Comparison of ENCODE assay signal across 8 cellular contexts in the genomic region with DNA sequence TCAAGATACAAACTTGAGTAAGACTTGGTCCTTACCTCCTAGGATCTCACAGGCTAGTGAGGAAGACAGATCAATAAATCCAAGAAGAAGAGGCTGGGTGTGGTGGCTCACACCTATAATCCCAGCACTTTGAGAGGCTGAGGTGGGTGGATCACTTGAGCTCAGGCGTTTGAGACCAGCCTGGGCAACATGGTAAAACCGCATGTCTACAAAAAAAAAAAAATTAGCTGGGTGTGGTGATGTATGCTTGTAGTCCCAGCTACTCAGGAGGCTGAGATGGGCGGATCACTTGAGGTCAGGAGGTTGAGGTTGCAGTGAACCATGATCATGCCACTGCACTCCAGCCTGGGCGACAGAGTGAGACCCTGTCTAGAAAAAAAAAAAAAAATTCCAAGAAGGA.
A peak's percentile ranks its signal among the peaks of the same experiment; 100 is the strongest.
DNase-seq lines count a peak whose midpoint lies in the region; ATAC-seq and TF ChIP-seq lines count a peak whose summit lies in the region.
"Not testable (repeated sequence)": the region's sequence is repeated elsewhere in the genome, so short reads cannot be mapped to it uniquely, and the experiment has no call there.

No MANE protein-coding gene starts in this region.

- not testable (repeated sequence) for H3K4me3 Mint-ChIP-seq in CD8-positive, alpha-beta memory T cell; T-helper 2 cell treated with Interferon-gamma antibody and Interleukin-4, amounts not matched to agents 5 μg/mL and 100 μg/mL, for 36 hours; activated CD8-positive, alpha-beta T cell treated with anti-CD3 and anti-CD28 coated beads, Interleukin-2, amount 10 ng/mL, durations not matched to agents 7 days and 5 days; activated naive CD4-positive, alpha-beta T cell treated with anti-CD3 and anti-CD28 coated beads, Interleukin-2, amount 10 ng/mL, durations not matched to agents 7 days and 5 days; MCF 10A (ENCODE audit: unreplicated experiment); osteocyte (ENCODE audit: unreplicated experiment)

- H3K27ac Mint-ChIP-seq in CD8-positive, alpha-beta memory T cell = peak overlapping the region in 6 of 8 donors; percentile 8 to 82 (median 27)
- H3K27ac Mint-ChIP-seq in T-helper 2 cell treated with Interferon-gamma antibody and Interleukin-4, amounts not matched to agents 5 μg/mL and 100 μg/mL, for 36 hours = peak overlapping the region; percentile 18
- peak overlapping the region; percentile 24 for H3K27ac Mint-ChIP-seq in activated CD8-positive, alpha-beta T cell treated with anti-CD3 and anti-CD28 coated beads, Interleukin-2, amount 10 ng/mL, durations not matched to agents 7 days and 5 days
- peak overlapping the region; percentile 26 for H3K27ac Mint-ChIP-seq in activated naive CD4-positive, alpha-beta T cell treated with anti-CD3 and anti-CD28 coated beads, Interleukin-2, amount 10 ng/mL, durations not matched to agents 7 days and 5 days
- H3K27ac Mint-ChIP-seq in MCF 10A (ENCODE audit: low read depth, unreplicated experiment) = peak overlapping the region; percentile 7
- H3K27ac Mint-ChIP-seq in osteocyte (ENCODE audit: unreplicated experiment) = peak overlapping the region; percentile 91

- H3K27me3 ChIP-seq in CD8-positive, alpha-beta memory T cell (ENCODE audit: insufficient read depth, low read length, poor library complexity, severe bottlenecking); transverse colon: not testable (repeated sequence)

- H3K4me1 ChIP-seq in CD8-positive, alpha-beta memory T cell (ENCODE audit: insufficient read depth, low read length) = not testable (repeated sequence)
- peaks cover 20 to 30% (median 25%) of the 10 kb centered on the region in 4 donors for H3K4me1 ChIP-seq in transverse colon

- H3K9me3 ChIP-seq in CD8-positive, alpha-beta memory T cell (ENCODE audit: low read length); transverse colon: not testable (repeated sequence)

- not testable (repeated sequence) for BruUV-seq in MCF 10A (replicated peaks; lab: Mats Ljungman, UMichigan)

- ATAC-seq in activated CD8-positive, alpha-beta T cell treated with anti-CD3 and anti-CD28 coated beads, Interleukin-2, amount 10 ng/mL, durations not matched to agents 7 days and 5 days = not testable (repeated sequence)
- peak; percentile 49 for ATAC-seq in left colon

- not testable (repeated sequence) for TF ChIP-seq EP300 in transverse colon (IDR thresholded peaks at IDR 0.05; ENCODE audit: low read depth)

- not testable (repeated sequence) for H3K27ac ChIP-seq in CD8-positive, alpha-beta memory T cell (ENCODE audit: low read depth, low read length)
- peak overlapping the region; percentile 38 to 78 (median 58) for H3K27ac ChIP-seq in transverse colon

- in situ Hi-C loops in transverse colon (cut with MboI; ENCODE audit: low pct_ligation_motif_present in 1 of 4, low pct_unique_long_range_greater_than_20kb in 1 of 4, low sequenced_read_pairs in 3 of 4) = loop anchor here in 1 of 4 donors (25.0 kb wide), 2 partner anchors 437 to 587 kb away; no protein-coding TSS in a partner anchor

- not testable (repeated sequence) for H3K9me3 Mint-ChIP-seq in CD8-positive, alpha-beta memory T cell; T-helper 2 cell treated with Interferon-gamma antibody and Interleukin-4, amounts not matched to agents 5 μg/mL and 100 μg/mL, for 36 hours; activated CD8-positive, alpha-beta T cell treated with anti-CD3 and anti-CD28 coated beads, Interleukin-2, amount 10 ng/mL, durations not matched to agents 7 days and 5 days (ENCODE audit: insufficient read depth); activated naive CD4-positive, alpha-beta T cell treated with anti-CD3 and anti-CD28 coated beads, Interleukin-2, amount 10 ng/mL, durations not matched to agents 7 days and 5 days; MCF 10A (ENCODE audit: unreplicated experiment); osteocyte (ENCODE audit: unreplicated experiment)

- H3K4me1 Mint-ChIP-seq in CD8-positive, alpha-beta memory T cell = peaks cover 8 to 15% (median 9%) of the 10 kb centered on the region in 3 donors
- H3K4me1 Mint-ChIP-seq in T-helper 2 cell treated with Interferon-gamma antibody and Interleukin-4, amounts not matched to agents 5 μg/mL and 100 μg/mL, for 36 hours (ENCODE audit: low read depth) = peaks cover 10% of the 10 kb centered on the region
- H3K4me1 Mint-ChIP-seq in activated CD8-positive, alpha-beta T cell treated with anti-CD3 and anti-CD28 coated beads, Interleukin-2, amount 10 ng/mL, durations not matched to agents 7 days and 5 days (ENCODE audit: low read depth) = peaks cover 13% of the 10 kb centered on the region
- H3K4me1 Mint-ChIP-seq in activated naive CD4-positive, alpha-beta T cell treated with anti-CD3 and anti-CD28 coated beads, Interleukin-2, amount 10 ng/mL, durations not matched to agents 7 days and 5 days = peaks cover 24% of the 10 kb centered on the region
- not testable (repeated sequence) for H3K4me1 Mint-ChIP-seq in MCF 10A (ENCODE audit: insufficient read depth, unreplicated experiment)
- peaks cover 32% of the 10 kb centered on the region for H3K4me1 Mint-ChIP-seq in osteocyte (ENCODE audit: unreplicated experiment)

- WGBS in transverse colon (ENCODE audit: low coverage in 1 of 2), 2 donors = 33 to 57% methylated on average over 2 to 4 of the region's 4 CpGs

- DNase-seq in CD8-positive, alpha-beta memory T cell; T-helper 2 cell treated with Interferon-gamma antibody and Interleukin-4, amounts not matched to agents 5 μg/mL and 100 μg/mL, for 36 hours (ENCODE audit: low spot score); activated CD8-positive, alpha-beta T cell treated with anti-CD3 and anti-CD28 coated beads, Interleukin-2, amount 10 ng/mL, durations not matched to agents 7 days and 5 days; activated naive CD4-positive, alpha-beta T cell treated with anti-CD3 and anti-CD28 coated beads, Interleukin-2, amount 10 ng/mL, durations not matched to agents 7 days and 5 days; MCF 10A (ENCODE audit: unreplicated experiment); left colon; osteocyte (ENCODE audit: extremely low spot score, unreplicated experiment); transverse colon: not testable (repeated sequence)

- not testable (repeated sequence) for H3K4me3 ChIP-seq in CD8-positive, alpha-beta memory T cell (ENCODE audit: low read length); transverse colon

- H3K27me3 Mint-ChIP-seq in CD8-positive, alpha-beta memory T cell; T-helper 2 cell treated with Interferon-gamma antibody and Interleukin-4, amounts not matched to agents 5 μg/mL and 100 μg/mL, for 36 hours (ENCODE audit: low read depth); activated CD8-positive, alpha-beta T cell treated with anti-CD3 and anti-CD28 coated beads, Interleukin-2, amount 10 ng/mL, durations not matched to agents 7 days and 5 days (ENCODE audit: low read depth); activated naive CD4-positive, alpha-beta T cell treated with anti-CD3 and anti-CD28 coated beads, Interleukin-2, amount 10 ng/mL, durations not matched to agents 7 days and 5 days; MCF 10A (ENCODE audit: insufficient read depth, unreplicated experiment); osteocyte (ENCODE audit: unreplicated experiment): not testable (repeated sequence)

- CTCF ChIA-PET in CD8-positive, alpha-beta memory T cell (lab: Charles Lee) = interaction anchor here (1.3 kb wide), 2 partner anchors 9 to 11 kb away, joined by 3 read pairs; no protein-coding TSS in a partner anchor
- CTCF ChIA-PET in activated CD8-positive, alpha-beta T cell treated with anti-CD3 and anti-CD28 coated beads, Interleukin-2, amount 10 ng/mL, durations not matched to agents 7 days and 5 days (lab: Charles Lee) = interaction anchor here (1.1 to 1.7 kb wide), 3 partner anchors 9 to 356 kb away, joined by 3 to 6 read pairs (median 4); no protein-coding TSS in a partner anchor
- CTCF ChIA-PET in activated naive CD4-positive, alpha-beta T cell treated with anti-CD3 and anti-CD28 coated beads, Interleukin-2, amount 10 ng/mL, durations not matched to agents 7 days and 5 days (lab: Charles Lee) = not testable (repeated sequence)
- CTCF ChIA-PET in MCF 10A (lab: Yijun Ruan, JAX) = interaction anchor here (0.9 to 2.9 kb wide), 5 partner anchors 9 to 345 kb away, joined by 3 to 11 read pairs (median 3); no protein-coding TSS in a partner anchor

- not testable (repeated sequence) for TF ChIP-seq CTCF in MCF 10A (IDR thresholded peaks at IDR 0.05; ENCODE audit: unreplicated experiment); osteocyte (IDR thresholded peaks at IDR 0.05); transverse colon (IDR thresholded peaks at IDR 0.05)

- not testable (repeated sequence) for H3K36me3 ChIP-seq in CD8-positive, alpha-beta memory T cell (ENCODE audit: insufficient read depth, low read length); transverse colon

- POLR2A ChIA-PET in CD8-positive, alpha-beta memory T cell (lab: Charles Lee); activated CD8-positive, alpha-beta T cell treated with anti-CD3 and anti-CD28 coated beads, Interleukin-2, amount 10 ng/mL, durations not matched to agents 7 days and 5 days (lab: Charles Lee); MCF 10A (lab: Yijun Ruan, JAX): not testable (repeated sequence)

- not testable (repeated sequence) for H3K36me3 Mint-ChIP-seq in CD8-positive, alpha-beta memory T cell; T-helper 2 cell treated with Interferon-gamma antibody and Interleukin-4, amounts not matched to agents 5 μg/mL and 100 μg/mL, for 36 hours (ENCODE audit: low read depth); activated CD8-positive, alpha-beta T cell treated with anti-CD3 and anti-CD28 coated beads, Interleukin-2, amount 10 ng/mL, durations not matched to agents 7 days and 5 days (ENCODE audit: low read depth); activated naive CD4-positive, alpha-beta T cell treated with anti-CD3 and anti-CD28 coated beads, Interleukin-2, amount 10 ng/mL, durations not matched to agents 7 days and 5 days; MCF 10A (ENCODE audit: insufficient read depth, unreplicated experiment); osteocyte (ENCODE audit: unreplicated experiment)

- intact Hi-C loops in MCF 10A (cut with micrococcal nuclease) = loop anchor here (5.0 kb wide), 1 partner anchor 432 kb away; no protein-coding TSS in a partner anchor
- intact Hi-C loops in left colon (cut with DNase I, micrococcal nuclease); transverse colon (cut with DNase I; ENCODE audit: low total_unique reads): not testable (repeated sequence)

- not testable (repeated sequence) for TF ChIP-seq POLR2A in transverse colon (IDR thresholded peaks at IDR 0.05)

Comparison
In these comparisons a context has a peak if more than half of its experiments do, and no peak if none do; other contexts are left out.
1. H3K27ac Mint-ChIP-seq: peak in every context shown above with its lines; median percentile 91 in osteocyte; 27 in CD8-positive, alpha-beta memory T cell; 26 in activated naive CD4-positive, alpha-beta T cell treated with anti-CD3 and anti-CD28 coated beads, Interleukin-2, amount 10 ng/mL, durations not matched to agents 7 days and 5 days; 24 in activated CD8-positive, alpha-beta T cell treated with anti-CD3 and anti-CD28 coated beads, Interleukin-2, amount 10 ng/mL, durations not matched to agents 7 days and 5 days; 18 in T-helper 2 cell treated with Interferon-gamma antibody and Interleukin-4, amounts not matched to agents 5 μg/mL and 100 μg/mL, for 36 hours; 7 in MCF 10A.